Comparison of ENCODE assay signal across 15 cellular contexts in the genomic region with DNA sequence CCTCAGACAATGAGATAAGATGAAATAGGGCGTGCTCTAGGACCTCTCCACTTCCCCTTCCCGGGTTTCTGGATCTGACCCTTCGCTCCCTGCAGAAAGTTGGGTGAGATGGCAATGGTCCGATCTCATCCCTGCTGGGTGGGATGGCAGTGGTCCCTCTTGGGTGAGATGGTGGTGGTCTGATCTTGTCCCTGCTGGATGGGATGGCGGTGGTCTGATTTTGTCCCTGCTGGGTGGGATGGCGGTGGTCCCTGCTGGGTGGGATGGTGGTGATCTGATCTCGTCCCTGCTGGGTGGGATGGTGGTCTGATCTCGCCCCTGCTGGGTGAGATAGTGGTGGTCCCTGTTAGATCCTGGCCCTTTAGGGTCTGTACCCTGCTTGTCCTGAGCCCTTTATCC. TPM values are rescaled to one million over a fixed set of nuclear protein-coding genes. Genes with fewer than 3 reads are reported as not detected.
DNase-seq lines count a peak whose midpoint lies in the region; ATAC-seq, FAIRE-seq and TF ChIP-seq lines count a peak whose summit lies in the region.
"Had no signal": no experiment of that assay in that cellular context is flagged by ENCODE, and none has a peak within 500 bp of the region (broad histone marks: within the 10 kb centered on the region; RNA-seq: fewer than 3 reads in every experiment).

No MANE protein-coding gene starts in this region.

- ATAC-seq in A549 = no peak
- peak; percentile 22 for ATAC-seq in HG02885 (IDR thresholded peaks at IDR 0.05; ENCODE audit: poor library complexity, unreplicated experiment)
- ATAC-seq in naive thymus-derived CD4-positive, alpha-beta T cell = peak; percentile 22

- no peak for TF ChIP-seq EP300 in A549 (IDR thresholded peaks at IDR 0.05)

- intact Hi-C loops in dendritic cell treated with granulocyte-macrophage colony-stimulating factor and Interleukin-4, amounts not matched to agents 40 ng/mL and 50 ng/mL, for 4 days (cut with micrococcal nuclease) = loop anchor here (2.0 to 5.0 kb wide), 2 partner anchors 14 to 34 kb away; no protein-coding TSS in a partner anchor
- intact Hi-C loops in naive thymus-derived CD4-positive, alpha-beta T cell (cut with micrococcal nuclease) = no loop called here
- intact Hi-C loops in activated CD4-positive, alpha-beta memory T cell treated with anti-CD3 and anti-CD28 coated beads for 36 hours (cut with micrococcal nuclease) = no loop called here

- TF ChIP-seq RAD21 in A549 (conservative IDR thresholded peaks at IDR 0.05 in 1 of 2, IDR thresholded peaks at IDR 0.05 in 1 of 2) = no peak

- no peaks in the 10 kb centered on the region for H3K27me3 Mint-ChIP-seq in dendritic cell treated with granulocyte-macrophage colony-stimulating factor and Interleukin-4, amounts not matched to agents 40 ng/mL and 50 ng/mL, for 4 days
- peaks cover 0 to 20% (median 6%) of the 10 kb centered on the region in 5 donors for H3K27me3 Mint-ChIP-seq in naive thymus-derived CD4-positive, alpha-beta T cell
- peaks cover 7% of the 10 kb centered on the region for H3K27me3 Mint-ChIP-seq in activated CD4-positive, alpha-beta memory T cell treated with anti-CD3 and anti-CD28 coated beads for 36 hours
- H3K27me3 Mint-ChIP-seq: activated naive CD8-positive, alpha-beta T cell treated with anti-CD3 and anti-CD28 coated beads for 36 hours had no signal

- H3K27me3 ChIP-seq in naive thymus-derived CD4-positive, alpha-beta T cell (ENCODE audit: control insufficient read depth in 2 of 2, insufficient read depth in 2 of 2, low read length in 2 of 2) = no peaks in the 10 kb centered on the region

- peak overlapping the region; percentile 33 to 84; a peak in 5 of 6 replicates for H3K27ac ChIP-seq in A549
- H3K27ac ChIP-seq in naive thymus-derived CD4-positive, alpha-beta T cell (ENCODE audit: low read depth, low read length) = no peak overlapping the region

- 62% methylated on average over 3 of the region's 8 CpGs for WGBS in A549 (ENCODE audit: missing lambda C conversion rate)

- TF ChIP-seq CTCF in A549 (IDR thresholded peaks at IDR 0.05) = no peak

- no peaks in the 10 kb centered on the region for H3K9me3 Mint-ChIP-seq in dendritic cell treated with granulocyte-macrophage colony-stimulating factor and Interleukin-4, amounts not matched to agents 40 ng/mL and 50 ng/mL, for 4 days
- peaks cover 0 to 2% (median 0%) of the 10 kb centered on the region in 11 donors for H3K9me3 Mint-ChIP-seq in naive thymus-derived CD4-positive, alpha-beta T cell
- H3K9me3 Mint-ChIP-seq in activated CD4-positive, alpha-beta memory T cell treated with anti-CD3 and anti-CD28 coated beads for 36 hours = peaks cover 1% of the 10 kb centered on the region
- H3K9me3 Mint-ChIP-seq: activated naive CD8-positive, alpha-beta T cell treated with anti-CD3 and anti-CD28 coated beads for 36 hours had no signal

- TF ChIP-seq POLR2A in A549 (IDR thresholded peaks at IDR 0.05; ENCODE audit: low read length) = no peak

- peak overlapping the region; percentile 64; the same call in 2 of the 3 replicates for H3K4me2 ChIP-seq in A549

- H3K36me3 ChIP-seq in naive thymus-derived CD4-positive, alpha-beta T cell (ENCODE audit: control insufficient read depth in 2 of 3, insufficient read depth in 3 of 3, low read length in 3 of 3) = no peaks in the 10 kb centered on the region

- no peak overlapping the region for H3K4me3 ChIP-seq in A549
- H3K4me3 ChIP-seq in naive thymus-derived CD4-positive, alpha-beta T cell (ENCODE audit: low read length) = no peak overlapping the region
- H3K4me3 ChIP-seq: coronary artery had no signal

- peaks cover 46% of the 10 kb centered on the region for H3K4me1 Mint-ChIP-seq in dendritic cell treated with granulocyte-macrophage colony-stimulating factor and Interleukin-4, amounts not matched to agents 40 ng/mL and 50 ng/mL, for 4 days (ENCODE audit: low read depth)
- H3K4me1 Mint-ChIP-seq in naive thymus-derived CD4-positive, alpha-beta T cell = peaks cover 0 to 2% (median 0%) of the 10 kb centered on the region in 7 donors
- H3K4me1 Mint-ChIP-seq in activated CD4-positive, alpha-beta memory T cell treated with anti-CD3 and anti-CD28 coated beads for 36 hours (ENCODE audit: low read depth) = no peaks in the 10 kb centered on the region
- H3K4me1 Mint-ChIP-seq: activated naive CD8-positive, alpha-beta T cell treated with anti-CD3 and anti-CD28 coated beads for 36 hours had no signal

- no peaks in the 10 kb centered on the region for H3K9me3 ChIP-seq in A549
- H3K9me3 ChIP-seq in naive thymus-derived CD4-positive, alpha-beta T cell (ENCODE audit: control insufficient read depth in 2 of 3, low read length in 3 of 3) = no peaks in the 10 kb centered on the region

- POLR2A ChIA-PET in A549 (lab: Yijun Ruan, JAX) = no interaction called here
- POLR2A ChIA-PET in naive thymus-derived CD4-positive, alpha-beta T cell (lab: Charles Lee) = no interaction called here
- POLR2A ChIA-PET in activated CD4-positive, alpha-beta memory T cell treated with anti-CD3 and anti-CD28 coated beads for 36 hours (lab: Charles Lee) = no interaction called here

- CTCF ChIA-PET in A549 (lab: Yijun Ruan, JAX) = interaction anchor here (0.6 kb wide), 1 partner anchor 8 kb away, joined by 3 read pairs; no protein-coding TSS in a partner anchor
- CTCF ChIA-PET in naive thymus-derived CD4-positive, alpha-beta T cell (lab: Charles Lee) = no interaction called here
- CTCF ChIA-PET in activated CD4-positive, alpha-beta memory T cell treated with anti-CD3 and anti-CD28 coated beads for 36 hours (lab: Charles Lee) = no interaction called here

- H3K4me3 Mint-ChIP-seq in dendritic cell treated with granulocyte-macrophage colony-stimulating factor and Interleukin-4, amounts not matched to agents 40 ng/mL and 50 ng/mL, for 4 days = no peak overlapping the region
- H3K4me3 Mint-ChIP-seq in naive thymus-derived CD4-positive, alpha-beta T cell = no peak overlapping the region
- no peak overlapping the region for H3K4me3 Mint-ChIP-seq in activated CD4-positive, alpha-beta memory T cell treated with anti-CD3 and anti-CD28 coated beads for 36 hours
- H3K4me3 Mint-ChIP-seq: activated naive CD8-positive, alpha-beta T cell treated with anti-CD3 and anti-CD28 coated beads for 36 hours had no signal

- FAIRE-seq in A549 (lab: Jason Lieb, UNC) = no peak
- FAIRE-seq in frontal cortex (lab: Jason Lieb, UNC) = no peak
- FAIRE-seq: GM12892 had no signal

- DNase-seq in A549 (ENCODE audit: low read depth in 1 of 2, low spot score in 1 of 2) = no peak
- no peak for DNase-seq in naive thymus-derived CD4-positive, alpha-beta T cell
- DNase-seq in DMS 273 treated with DMSO at 0.1 percent for 48 hours (lab: John Stamatoyannopoulos, UW) = no peak
- no peak for DNase-seq in GM19238 (ENCODE audit: insufficient read length, low spot score)
- no peak for DNase-seq in activated CD4-positive, alpha-beta memory T cell treated with anti-CD3 and anti-CD28 coated beads for 36 hours
- DNase-seq in frontal cortex (ENCODE audit: low spot score in 2 of 2) = no peak
- DNase-seq: activated naive CD8-positive, alpha-beta T cell treated with anti-CD3 and anti-CD28 coated beads for 36 hours; DND-41; stimulated activated CD4-positive, alpha-beta T cell treated with anti-CD3 and anti-CD28 coated beads, Interleukin-12 subunit alpha, Interleukin-12 subunit beta, amount 100 ng/mL, for 4 hours had no signal

- H3K27ac Mint-ChIP-seq in dendritic cell treated with granulocyte-macrophage colony-stimulating factor and Interleukin-4, amounts not matched to agents 40 ng/mL and 50 ng/mL, for 4 days = peak overlapping the region; percentile 91
- no peak overlapping the region for H3K27ac Mint-ChIP-seq in naive thymus-derived CD4-positive, alpha-beta T cell
- H3K27ac Mint-ChIP-seq in activated CD4-positive, alpha-beta memory T cell treated with anti-CD3 and anti-CD28 coated beads for 36 hours = no peak overlapping the region
- H3K27ac Mint-ChIP-seq: activated naive CD8-positive, alpha-beta T cell treated with anti-CD3 and anti-CD28 coated beads for 36 hours had no signal

- peaks cover 21% of the 10 kb centered on the region for H3K4me1 ChIP-seq in A549
- H3K4me1 ChIP-seq in naive thymus-derived CD4-positive, alpha-beta T cell (ENCODE audit: control insufficient read depth in 2 of 2, insufficient read depth in 2 of 2, low read length in 2 of 2) = no peaks in the 10 kb centered on the region

- H3K36me3 Mint-ChIP-seq in dendritic cell treated with granulocyte-macrophage colony-stimulating factor and Interleukin-4, amounts not matched to agents 40 ng/mL and 50 ng/mL, for 4 days (ENCODE audit: low read depth) = no peaks in the 10 kb centered on the region
- peaks cover 0 to 2% (median 0%) of the 10 kb centered on the region in 5 donors for H3K36me3 Mint-ChIP-seq in naive thymus-derived CD4-positive, alpha-beta T cell
- H3K36me3 Mint-ChIP-seq in activated CD4-positive, alpha-beta memory T cell treated with anti-CD3 and anti-CD28 coated beads for 36 hours = no peaks in the 10 kb centered on the region
- H3K36me3 Mint-ChIP-seq: activated naive CD8-positive, alpha-beta T cell treated with anti-CD3 and anti-CD28 coated beads for 36 hours had no signal

TF ChIP-seq in A549, 52 proteins besides CTCF, POLR2A, EP300 and RAD21 (continues in another document):
- no peak for TF ChIP-seq EHMT2 (IDR thresholded peaks at IDR 0.05; ENCODE audit: low read depth)
- TF ChIP-seq, protein P1, sequence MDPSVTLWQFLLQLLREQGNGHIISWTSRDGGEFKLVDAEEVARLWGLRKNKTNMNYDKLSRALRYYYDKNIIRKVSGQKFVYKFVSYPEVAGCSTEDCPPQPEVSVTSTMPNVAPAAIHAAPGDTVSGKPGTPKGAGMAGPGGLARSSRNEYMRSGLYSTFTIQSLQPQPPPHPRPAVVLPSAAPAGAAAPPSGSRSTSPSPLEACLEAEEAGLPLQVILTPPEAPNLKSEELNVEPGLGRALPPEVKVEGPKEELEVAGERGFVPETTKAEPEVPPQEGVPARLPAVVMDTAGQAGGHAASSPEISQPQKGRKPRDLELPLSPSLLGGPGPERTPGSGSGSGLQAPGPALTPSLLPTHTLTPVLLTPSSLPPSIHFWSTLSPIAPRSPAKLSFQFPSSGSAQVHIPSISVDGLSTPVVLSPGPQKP (IDR thresholded peaks at IDR 0.05; ENCODE audit: low read depth, low read length) = no peak
- no peak for TF ChIP-seq ZC3H11A (IDR thresholded peaks at IDR 0.05)
- TF ChIP-seq TFCP2L1 (CRISPR knock-in tag; IDR thresholded peaks at IDR 0.05) = no peak
- no peak for TF ChIP-seq HEYL (CRISPR knock-in tag; IDR thresholded peaks at IDR 0.05)
- TF ChIP-seq JUN (IDR thresholded peaks at IDR 0.05) = no peak

RNA-seq across cellular contexts. Expression of gene ST14, which starts 21.3 kb away (rescaled TPM):
- 0.17 TPM in 2 replicates for polyA plus RNA-seq in A549 (2011; rRNA removed)
- 0.05 and 0.06 TPM in 2 replicates for polyA plus RNA-seq in A549 (2012; cell fraction: cytosol; rRNA removed)
- polyA plus RNA-seq in A549 (2012; cell fraction: nucleus; rRNA removed) = 0.14 and 0.28 TPM in 2 replicates
- 0.04 to 0.09 TPM (median 0.05 TPM) in 3 replicates for polyA plus RNA-seq in A549 (2017; fragmentation: RNase III; extraction: RNeasy Plus Mini Kit Qiagen cat#74134 plus additional on column Dnase treatment)
- polyA minus RNA-seq in A549 (2011; rRNA and poly(A)+ RNA removed) = 0.04 TPM in 1 of 2 replicates, not detected in the other
- total RNA-seq in naive thymus-derived CD4-positive, alpha-beta T cell = 1 to 10 TPM in 2 of 5 experiments, under 1 TPM in 2, not detected in 1; 0.49 to 8.8 (median 0.93) TPM
- under 1 TPM in 1 of 2 donors, not detected in 1; 0.05 TPM for polyA plus RNA-seq in naive thymus-derived CD4-positive, alpha-beta T cell
- total RNA-seq in activated CD4-positive, alpha-beta memory T cell treated with anti-CD3 and anti-CD28 coated beads for 36 hours = not detected
- not detected for total RNA-seq in frontal cortex
- total RNA-seq: SK-MEL-5 had no signal
- polyA plus RNA-seq: neural cell had no signal

Comparison
In these comparisons a context has a peak if more than half of its experiments do, and no peak if none do; other contexts are left out.
1. ATAC-seq: peak in HG02885 (single experiment) and naive thymus-derived CD4-positive, alpha-beta T cell (single experiment); none in A549 (0 of 2).